Comparison of ENCODE assay signal across 8 cellular contexts in the genomic region with DNA sequence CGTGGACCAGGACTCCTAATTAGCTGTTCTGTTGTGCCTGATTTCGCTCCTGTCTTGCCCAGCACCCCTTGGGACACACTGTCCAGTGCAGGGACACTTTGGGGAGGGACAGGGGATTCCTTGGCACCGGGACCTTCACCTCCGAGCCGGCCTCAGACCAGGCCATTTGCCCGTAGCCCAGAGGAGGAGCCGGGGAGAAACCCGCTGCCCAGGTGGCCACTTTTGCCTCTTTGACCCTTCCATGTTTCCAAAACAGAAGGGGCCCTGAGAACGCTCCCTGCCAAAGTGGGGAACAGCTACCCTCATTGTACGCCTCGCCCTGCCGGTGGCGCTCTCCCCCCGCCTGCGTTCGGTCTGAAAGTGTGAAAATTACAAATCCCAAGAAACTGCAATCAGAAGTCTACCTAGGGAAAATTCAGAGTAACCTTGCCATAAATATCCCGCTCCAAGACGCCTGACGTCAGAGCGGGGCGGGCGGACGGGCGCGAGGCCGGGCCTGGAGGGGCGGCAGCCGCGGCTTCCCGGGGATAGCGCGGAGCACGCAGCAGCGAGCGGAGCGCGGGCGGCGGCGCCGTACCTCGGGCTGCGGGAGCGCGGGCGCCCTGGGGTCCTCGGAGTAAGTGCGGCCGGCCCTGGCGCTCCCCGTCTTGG. TPM values are rescaled to one million over a fixed set of nuclear protein-coding genes. Genes with fewer than 3 reads are reported as not detected.
DNase-seq lines count a peak whose midpoint lies in the region; ATAC-seq and TF ChIP-seq lines count a peak whose summit lies in the region.

Gene DAAM2 (plus strand): TSS at position 527 of the 651 bp plus-strand sequence. CDS start 63,927 bp downstream, outside the sequence.

- peaks cover 49% of the 10 kb centered on the region for H3K4me1 Mint-ChIP-seq in osteocyte (ENCODE audit: unreplicated experiment)
- no peaks in the 10 kb centered on the region for H3K4me1 Mint-ChIP-seq in activated CD8-positive, alpha-beta T cell treated with anti-CD3 and anti-CD28 coated beads for 36 hours (ENCODE audit: low read depth)
- no peaks in the 10 kb centered on the region for H3K4me1 Mint-ChIP-seq in effector memory CD8-positive, alpha-beta T cell (ENCODE audit: low read depth in 2 of 2)

- intact Hi-C loops in Right ventricle myocardium superior (cut with DNase I) = no loop called here
- intact Hi-C loops in activated CD8-positive, alpha-beta T cell treated with anti-CD3 and anti-CD28 coated beads for 36 hours (cut with micrococcal nuclease) = no loop called here

- no peaks in the 10 kb centered on the region for H3K9me3 Mint-ChIP-seq in osteocyte (ENCODE audit: unreplicated experiment)
- no peaks in the 10 kb centered on the region for H3K9me3 Mint-ChIP-seq in activated CD8-positive, alpha-beta T cell treated with anti-CD3 and anti-CD28 coated beads for 36 hours
- no peaks in the 10 kb centered on the region for H3K9me3 Mint-ChIP-seq in effector memory CD8-positive, alpha-beta T cell

- no peak for DNase-seq in GM10266 (ENCODE audit: extremely low spot score)
- peak; percentile 27 for DNase-seq in T1000 (lab: John Stamatoyannopoulos, UW)
- peak; percentile 84 for DNase-seq in Right ventricle myocardium superior
- no peak for DNase-seq in osteocyte (ENCODE audit: extremely low spot score, unreplicated experiment)
- DNase-seq in NCI-H446 treated with DMSO at 0.1 percent for 48 hours (lab: John Stamatoyannopoulos, UW) = no peak
- DNase-seq in activated CD8-positive, alpha-beta T cell treated with anti-CD3 and anti-CD28 coated beads for 36 hours = no peak
- no peak for DNase-seq in effector memory CD8-positive, alpha-beta T cell

- CTCF ChIA-PET in activated CD8-positive, alpha-beta T cell treated with anti-CD3 and anti-CD28 coated beads for 36 hours (lab: Charles Lee) = no interaction called here

- POLR2A ChIA-PET in activated CD8-positive, alpha-beta T cell treated with anti-CD3 and anti-CD28 coated beads for 36 hours (lab: Charles Lee) = no interaction called here

- ATAC-seq in Right ventricle myocardium superior (ENCODE audit: poor library complexity) (peak; percentile 96), HG02884 (IDR thresholded peaks at IDR 0.05; ENCODE audit: unreplicated experiment) (no peak)
- ATAC-seq in activated CD8-positive, alpha-beta T cell treated with anti-CD3 and anti-CD28 coated beads for 36 hours = no peak
- ATAC-seq in effector memory CD8-positive, alpha-beta T cell (replicated peaks) = no peak

- peaks cover 20% of the 10 kb centered on the region for H3K36me3 Mint-ChIP-seq in osteocyte (ENCODE audit: unreplicated experiment)
- no peaks in the 10 kb centered on the region for H3K36me3 Mint-ChIP-seq in activated CD8-positive, alpha-beta T cell treated with anti-CD3 and anti-CD28 coated beads for 36 hours (ENCODE audit: low read depth)
- H3K36me3 Mint-ChIP-seq in effector memory CD8-positive, alpha-beta T cell (ENCODE audit: insufficient read depth) = no peaks in the 10 kb centered on the region

- peak within 1 kb of the TSS; percentile 92 for H3K27ac Mint-ChIP-seq in osteocyte (ENCODE audit: unreplicated experiment)
- no peak within 1 kb of the TSS for H3K27ac Mint-ChIP-seq in activated CD8-positive, alpha-beta T cell treated with anti-CD3 and anti-CD28 coated beads for 36 hours
- no peak within 1 kb of the TSS for H3K27ac Mint-ChIP-seq in effector memory CD8-positive, alpha-beta T cell

- peak; percentile 23 for TF ChIP-seq CTCF in GM10266 (IDR thresholded peaks at IDR 0.05; ENCODE audit: control insufficient read depth, insufficient read depth, low read depth, missing control alignments)
- TF ChIP-seq CTCF in osteocyte (IDR thresholded peaks at IDR 0.05) = peak; percentile 41
- no peak for TF ChIP-seq CTCF in activated CD8-positive, alpha-beta T cell treated with anti-CD3 and anti-CD28 coated beads for 36 hours (IDR thresholded peaks at IDR 0.05)

- H3K4me3 Mint-ChIP-seq in osteocyte (ENCODE audit: unreplicated experiment) = peak within 1 kb of the TSS; percentile 93
- no peak within 1 kb of the TSS for H3K4me3 Mint-ChIP-seq in activated CD8-positive, alpha-beta T cell treated with anti-CD3 and anti-CD28 coated beads for 36 hours
- H3K4me3 Mint-ChIP-seq in effector memory CD8-positive, alpha-beta T cell = no peak within 1 kb of the TSS

- no peaks in the 10 kb centered on the region for H3K27me3 Mint-ChIP-seq in osteocyte (ENCODE audit: unreplicated experiment)
- peaks cover 37% of the 10 kb centered on the region for H3K27me3 Mint-ChIP-seq in activated CD8-positive, alpha-beta T cell treated with anti-CD3 and anti-CD28 coated beads for 36 hours
- H3K27me3 Mint-ChIP-seq in effector memory CD8-positive, alpha-beta T cell = peaks cover 72 to 81% of the 10 kb centered on the region in 2 donors

RNA-seq across cellular contexts. Expression of gene DAAM2, which starts in this region (rescaled TPM):
- 13.0 TPM for total RNA-seq in Right ventricle myocardium superior
- total RNA-seq in osteocyte = 87.2 and 92.1 TPM in 2 replicates
- not detected for total RNA-seq in activated CD8-positive, alpha-beta T cell treated with anti-CD3 and anti-CD28 coated beads for 36 hours

Comparison
In these comparisons a context has a peak if more than half of its experiments do, and no peak if none do; other contexts are left out.
1. RNA of gene DAAM2 (total RNA-seq): 87.2 to 92.1 TPM in osteocyte and 13.0 TPM in Right ventricle myocardium superior (single experiment); not detected in activated CD8-positive, alpha-beta T cell treated with anti-CD3 and anti-CD28 coated beads for 36 hours; every median in the first group is over 10 times any median in the second.
2. DNase-seq: peak in T1000 (single experiment) and Right ventricle myocardium superior (single experiment); none in GM10266 (single experiment), osteocyte (single experiment), NCI-H446 treated with DMSO at 0.1 percent for 48 hours (single experiment), activated CD8-positive, alpha-beta T cell treated with anti-CD3 and anti-CD28 coated beads for 36 hours (single experiment) and effector memory CD8-positive, alpha-beta T cell (0 of 3).